In genomic region chr2:223519471-223519870, GRCh38 we compare ENCODE assay signal across 3 cellular contexts.
"Had no signal": no experiment of that assay in that cellular context is flagged by ENCODE, and none has a peak within 500 bp of the region (broad histone marks: within the 10 kb centered on the region; RNA-seq: fewer than 3 reads in every experiment).

No MANE protein-coding gene starts in this region.

- H3K4me2 ChIP-seq: GM23338 had no signal

- H2AFZ ChIP-seq: GM23338 had no signal

- DNase-seq: H9, HCEC 1CT had no signal

- H3K4me3 ChIP-seq: GM23338 had no signal
